In genomic region chr6:44057931-44058616, GRCh38 we compare ENCODE assay signal across 8 cellular contexts.
A peak's percentile ranks its signal among the peaks of the same experiment; 100 is the strongest.
DNase-seq lines count a peak whose midpoint lies in the region; ATAC-seq and TF ChIP-seq lines count a peak whose summit lies in the region.
"Had no signal": no experiment of that assay in that cellular context is flagged by ENCODE, and none has a peak within 500 bp of the region (broad histone marks: within the 10 kb centered on the region; RNA-seq: fewer than 3 reads in every experiment).

No MANE protein-coding gene starts in this region.

- H3K9ac ChIP-seq in colonic mucosa (ENCODE audit: low read depth in 2 of 2, low read length in 2 of 2): no peak overlapping the region

- intact Hi-C loops in colonic mucosa (cut with DNase I): no loop called here

- WGBS in mesodermal cell (ENCODE audit: insufficient coverage in 2 of 2), 2 experiments: 90 to 92% methylated on average over 10 of the region's 10 CpGs
- WGBS in upper lobe of left lung, 2 donors: 68 to 72% methylated on average over 10 of the region's 10 CpGs

- H3K4me1 ChIP-seq in colonic mucosa (no peaks in the 10 kb centered on the region), mesodermal cell (ENCODE audit: control insufficient read depth, insufficient read depth, low read length, poor library complexity, severe bottlenecking) (peaks cover 54% of the 10 kb centered on the region), upper lobe of left lung (peaks cover 25 to 37% (median 28%) of the 10 kb centered on the region in 4 donors)

- DNase-seq in MG63 (peak; percentile 61), colonic mucosa (no peak), upper lobe of left lung (no peak), 8988T (no peak), omental fat pad (ENCODE audit: low spot score) (no peak), NCI-H1417 (lab: John Stamatoyannopoulos, UW) (no peak)
- DNase-seq: SW 1271 had no signal

- no peak for TF ChIP-seq EP300 in upper lobe of left lung (IDR thresholded peaks at IDR 0.05)

- H3K27me3 ChIP-seq in MG63 (no peaks in the 10 kb centered on the region), colonic mucosa (no peaks in the 10 kb centered on the region), upper lobe of left lung (no peaks in the 10 kb centered on the region)

- peak overlapping the region; percentile 73 for H3K27ac ChIP-seq in colonic mucosa
- peak overlapping the region; percentile 83 for H3K27ac ChIP-seq in mesodermal cell (ENCODE audit: low read depth, low read length, severe bottlenecking)
- peak overlapping the region; percentile 42 to 95 (median 86) for H3K27ac ChIP-seq in upper lobe of left lung

- no peaks in the 10 kb centered on the region for H3K9me3 ChIP-seq in MG63
- H3K9me3 ChIP-seq in colonic mucosa: no peaks in the 10 kb centered on the region
- peaks cover 10% of the 10 kb centered on the region for H3K9me3 ChIP-seq in mesodermal cell (ENCODE audit: control insufficient read depth, low read length)
- H3K9me3 ChIP-seq in upper lobe of left lung: no peaks in the 10 kb centered on the region

- no peak for TF ChIP-seq POLR2A in upper lobe of left lung (IDR thresholded peaks at IDR 0.05)

- H3K36me3 ChIP-seq in MG63: no peaks in the 10 kb centered on the region
- H3K36me3 ChIP-seq in colonic mucosa: no peaks in the 10 kb centered on the region
- H3K36me3 ChIP-seq in mesodermal cell (ENCODE audit: control insufficient read depth, insufficient read depth, low read length): no peaks in the 10 kb centered on the region
- no peaks in the 10 kb centered on the region for H3K36me3 ChIP-seq in upper lobe of left lung

- ATAC-seq in upper lobe of left lung (ENCODE audit: low FRiP score in 2 of 2) (no peak), omental fat pad (ENCODE audit: low FRiP score) (no peak)

- no peak overlapping the region for H3K4me3 ChIP-seq in MG63
- H3K4me3 ChIP-seq in colonic mucosa: no peak overlapping the region
- H3K4me3 ChIP-seq in mesodermal cell (ENCODE audit: extremely low read depth, insufficient read depth, low read length, poor library complexity, severe bottlenecking): no peak overlapping the region
- no peak overlapping the region for H3K4me3 ChIP-seq in upper lobe of left lung

- TF ChIP-seq CTCF in colonic mucosa (IDR thresholded peaks at IDR 0.05) (no peak), upper lobe of left lung (IDR thresholded peaks at IDR 0.05) (no peak), omental fat pad (IDR thresholded peaks at IDR 0.05) (no peak)
